Comparison of ENCODE assay signal across 20 cellular contexts in genomic region chr7:150641854-150642253, GRCh38. TPM values are rescaled to one million over a fixed set of nuclear protein-coding genes. Genes with fewer than 3 reads are reported as not detected.
DNase-seq lines count a peak whose midpoint lies in the region; ATAC-seq lines count a peak whose summit lies in the region.
"Had no signal": no experiment of that assay in that cellular context is flagged by ENCODE, and none has a peak within 500 bp of the region (broad histone marks: within the 10 kb centered on the region; RNA-seq: fewer than 3 reads in every experiment).

No MANE protein-coding gene starts in this region.

- peaks cover 42% of the 10 kb centered on the region for H3K4me1 Mint-ChIP-seq in activated CD4-positive, alpha-beta T cell treated with anti-CD3 and anti-CD28 coated beads for 36 hours
- H3K4me1 Mint-ChIP-seq in activated CD4-positive, alpha-beta T cell treated with anti-CD3 and anti-CD28 coated beads, Interleukin-2, amount 10 ng/mL, durations not matched to agents 7 days and 5 days: peaks cover 21% of the 10 kb centered on the region
- H3K4me1 Mint-ChIP-seq in CD8-positive, alpha-beta memory T cell: peaks cover 35 to 84% (median 75%) of the 10 kb centered on the region in 3 donors
- H3K4me1 Mint-ChIP-seq in activated T-helper 1 cell treated with anti-CD3 and anti-CD28 coated beads, Interleukin-12 subunit alpha, Interleukin-12 subunit beta, Interleukin-2, Interleukin-4 antibody, amounts not matched to agents 30 ng/mL and 10 ng/mL and 1 ng/mL, durations not matched to agents 14 hours and 24 hours and 36 hours (ENCODE audit: low read depth): peaks cover 34% of the 10 kb centered on the region
- H3K4me1 Mint-ChIP-seq: CD14-positive monocyte had no signal

- no peaks in the 10 kb centered on the region for H3K36me3 ChIP-seq in CD8-positive, alpha-beta memory T cell (ENCODE audit: insufficient read depth, low read length)
- H3K36me3 ChIP-seq: BLaER1 had no signal

- POLR2A ChIA-PET in activated CD4-positive, alpha-beta T cell treated with anti-CD3 and anti-CD28 coated beads for 36 hours (lab: Charles Lee): interaction anchor here (0.6 kb wide), 1 partner anchor 80 kb away, joined by 3 read pairs; no protein-coding TSS in a partner anchor
- POLR2A ChIA-PET in activated CD4-positive, alpha-beta T cell treated with anti-CD3 and anti-CD28 coated beads, Interleukin-2, amount 10 ng/mL, durations not matched to agents 7 days and 5 days (lab: Charles Lee): no interaction called here
- POLR2A ChIA-PET in CD8-positive, alpha-beta memory T cell (lab: Charles Lee): interaction anchor here (0.6 kb wide), 1 partner anchor 26 kb away, joined by 3 read pairs; no protein-coding TSS in a partner anchor

- H3K9me3 Mint-ChIP-seq in activated CD4-positive, alpha-beta T cell treated with anti-CD3 and anti-CD28 coated beads for 36 hours (ENCODE audit: low read depth): peaks cover 47% of the 10 kb centered on the region
- H3K9me3 Mint-ChIP-seq in activated CD4-positive, alpha-beta T cell treated with anti-CD3 and anti-CD28 coated beads, Interleukin-2, amount 10 ng/mL, durations not matched to agents 7 days and 5 days: peaks cover 71% of the 10 kb centered on the region
- H3K9me3 Mint-ChIP-seq in CD8-positive, alpha-beta memory T cell: peaks cover 16 to 29% (median 27%) of the 10 kb centered on the region in 5 donors
- peaks cover 58% of the 10 kb centered on the region for H3K9me3 Mint-ChIP-seq in activated T-helper 1 cell treated with anti-CD3 and anti-CD28 coated beads, Interleukin-12 subunit alpha, Interleukin-12 subunit beta, Interleukin-2, Interleukin-4 antibody, amounts not matched to agents 30 ng/mL and 10 ng/mL and 1 ng/mL, durations not matched to agents 14 hours and 24 hours and 36 hours

- DNase-seq in activated CD4-positive, alpha-beta T cell treated with anti-CD3 and anti-CD28 coated beads for 36 hours: no peak
- no peak for DNase-seq in activated CD4-positive, alpha-beta T cell treated with anti-CD3 and anti-CD28 coated beads, Interleukin-2, amount 10 ng/mL, durations not matched to agents 7 days and 5 days
- no peak for DNase-seq in CD8-positive, alpha-beta memory T cell
- DNase-seq in activated T-helper 1 cell treated with anti-CD3 and anti-CD28 coated beads, Interleukin-12 subunit alpha, Interleukin-12 subunit beta, Interleukin-2, Interleukin-4 antibody, amounts not matched to agents 30 ng/mL and 10 ng/mL and 1 ng/mL, durations not matched to agents 14 hours and 24 hours and 36 hours (ENCODE audit: low spot score): no peak
- no peak for DNase-seq in left lobe of liver (ENCODE audit: low spot score)
- DNase-seq: Caco-2, DMS153, DMS79, GF-D8, GM23248, HCEC 1CT had no signal

- no peak overlapping the region for H3K27ac ChIP-seq in CD8-positive, alpha-beta memory T cell (ENCODE audit: low read depth, low read length)
- H3K27ac ChIP-seq: 22Rv1, A549, BLaER1, GM23248, HL-60, KMS-11 had no signal

- H3K27me3 ChIP-seq in CD8-positive, alpha-beta memory T cell (ENCODE audit: insufficient read depth, low read length, poor library complexity, severe bottlenecking): no peaks in the 10 kb centered on the region
- H3K27me3 ChIP-seq: BLaER1 had no signal

- no peak overlapping the region for H3K4me3 Mint-ChIP-seq in activated CD4-positive, alpha-beta T cell treated with anti-CD3 and anti-CD28 coated beads for 36 hours
- no peak overlapping the region for H3K4me3 Mint-ChIP-seq in activated CD4-positive, alpha-beta T cell treated with anti-CD3 and anti-CD28 coated beads, Interleukin-2, amount 10 ng/mL, durations not matched to agents 7 days and 5 days
- peak overlapping the region in 1 of 7 donors; percentile 3 for H3K4me3 Mint-ChIP-seq in CD8-positive, alpha-beta memory T cell
- H3K4me3 Mint-ChIP-seq in activated T-helper 1 cell treated with anti-CD3 and anti-CD28 coated beads, Interleukin-12 subunit alpha, Interleukin-12 subunit beta, Interleukin-2, Interleukin-4 antibody, amounts not matched to agents 30 ng/mL and 10 ng/mL and 1 ng/mL, durations not matched to agents 14 hours and 24 hours and 36 hours: no peak overlapping the region
- H3K4me3 Mint-ChIP-seq: CD14-positive monocyte had no signal

- peaks cover 41% of the 10 kb centered on the region for H3K36me3 Mint-ChIP-seq in activated CD4-positive, alpha-beta T cell treated with anti-CD3 and anti-CD28 coated beads for 36 hours (ENCODE audit: low read depth)
- peaks cover 73% of the 10 kb centered on the region for H3K36me3 Mint-ChIP-seq in activated CD4-positive, alpha-beta T cell treated with anti-CD3 and anti-CD28 coated beads, Interleukin-2, amount 10 ng/mL, durations not matched to agents 7 days and 5 days (ENCODE audit: low read depth)
- H3K36me3 Mint-ChIP-seq in CD8-positive, alpha-beta memory T cell: peaks cover 5 to 55% (median 42%) of the 10 kb centered on the region in 3 donors
- peaks cover 32% of the 10 kb centered on the region for H3K36me3 Mint-ChIP-seq in activated T-helper 1 cell treated with anti-CD3 and anti-CD28 coated beads, Interleukin-12 subunit alpha, Interleukin-12 subunit beta, Interleukin-2, Interleukin-4 antibody, amounts not matched to agents 30 ng/mL and 10 ng/mL and 1 ng/mL, durations not matched to agents 14 hours and 24 hours and 36 hours (ENCODE audit: low read depth)

- H3K4me3 ChIP-seq in CD8-positive, alpha-beta memory T cell (ENCODE audit: low read length): no peak overlapping the region
- H3K4me3 ChIP-seq: A549, BLaER1, GM23248 had no signal

- CTCF ChIA-PET in activated CD4-positive, alpha-beta T cell treated with anti-CD3 and anti-CD28 coated beads for 36 hours (lab: Charles Lee): no interaction called here
- CTCF ChIA-PET in activated CD4-positive, alpha-beta T cell treated with anti-CD3 and anti-CD28 coated beads, Interleukin-2, amount 10 ng/mL, durations not matched to agents 7 days and 5 days (lab: Charles Lee): interaction anchor here (0.9 to 1.7 kb wide), 4 partner anchors 8 to 75 kb away, joined by 3 to 6 read pairs (median 3); partner anchors contain the start of gene GIMAP4
- CTCF ChIA-PET in CD8-positive, alpha-beta memory T cell (lab: Charles Lee): no interaction called here

- H3K4me1 ChIP-seq in CD8-positive, alpha-beta memory T cell (ENCODE audit: insufficient read depth, low read length): peaks cover 13% of the 10 kb centered on the region
- H3K4me1 ChIP-seq: A549, BLaER1, Caco-2 had no signal

- H3K27ac Mint-ChIP-seq in activated CD4-positive, alpha-beta T cell treated with anti-CD3 and anti-CD28 coated beads for 36 hours: no peak overlapping the region
- no peak overlapping the region for H3K27ac Mint-ChIP-seq in activated CD4-positive, alpha-beta T cell treated with anti-CD3 and anti-CD28 coated beads, Interleukin-2, amount 10 ng/mL, durations not matched to agents 7 days and 5 days
- peak overlapping the region in 5 of 8 donors; percentile 2 to 80 (median 16) for H3K27ac Mint-ChIP-seq in CD8-positive, alpha-beta memory T cell
- peak overlapping the region; percentile 26 for H3K27ac Mint-ChIP-seq in activated T-helper 1 cell treated with anti-CD3 and anti-CD28 coated beads, Interleukin-12 subunit alpha, Interleukin-12 subunit beta, Interleukin-2, Interleukin-4 antibody, amounts not matched to agents 30 ng/mL and 10 ng/mL and 1 ng/mL, durations not matched to agents 14 hours and 24 hours and 36 hours

- no peaks in the 10 kb centered on the region for H3K27me3 Mint-ChIP-seq in activated CD4-positive, alpha-beta T cell treated with anti-CD3 and anti-CD28 coated beads for 36 hours
- H3K27me3 Mint-ChIP-seq in activated CD4-positive, alpha-beta T cell treated with anti-CD3 and anti-CD28 coated beads, Interleukin-2, amount 10 ng/mL, durations not matched to agents 7 days and 5 days: peaks cover 2% of the 10 kb centered on the region
- H3K27me3 Mint-ChIP-seq in CD8-positive, alpha-beta memory T cell: no peaks in the 10 kb centered on the region
- no peaks in the 10 kb centered on the region for H3K27me3 Mint-ChIP-seq in activated T-helper 1 cell treated with anti-CD3 and anti-CD28 coated beads, Interleukin-12 subunit alpha, Interleukin-12 subunit beta, Interleukin-2, Interleukin-4 antibody, amounts not matched to agents 30 ng/mL and 10 ng/mL and 1 ng/mL, durations not matched to agents 14 hours and 24 hours and 36 hours (ENCODE audit: insufficient read depth)

- H3K9me3 ChIP-seq in CD8-positive, alpha-beta memory T cell (ENCODE audit: low read length): peaks cover 3% of the 10 kb centered on the region
- H3K9me3 ChIP-seq: Caco-2 had no signal

- intact Hi-C loops in activated CD4-positive, alpha-beta T cell treated with anti-CD3 and anti-CD28 coated beads for 36 hours (cut with DNase I, micrococcal nuclease): no loop called here
- intact Hi-C loops in activated T-helper 1 cell treated with anti-CD3 and anti-CD28 coated beads, Interleukin-12 subunit alpha, Interleukin-12 subunit beta, Interleukin-2, Interleukin-4 antibody, amounts not matched to agents 30 ng/mL and 10 ng/mL and 1 ng/mL, durations not matched to agents 14 hours and 24 hours and 36 hours (cut with micrococcal nuclease): no loop called here

- peak; percentile 55 for ATAC-seq in activated CD4-positive, alpha-beta T cell treated with anti-CD3 and anti-CD28 coated beads for 36 hours
- no peak for ATAC-seq in HG03460 (IDR thresholded peaks at IDR 0.05; ENCODE audit: unreplicated experiment)
- no peak for ATAC-seq in left lobe of liver
- ATAC-seq in GM21423 (IDR thresholded peaks at IDR 0.05; ENCODE audit: unreplicated experiment): no peak
- ATAC-seq: A549 had no signal

RNA-seq across cellular contexts. Expression of gene GIMAP6, which starts 9.7 kb away (rescaled TPM):
- total RNA-seq in activated CD4-positive, alpha-beta T cell treated with anti-CD3 and anti-CD28 coated beads for 36 hours: 10 to 100 TPM; 21.6 to 25.4 TPM
- 100 to 1,000 TPM; 105 to 109 TPM for total RNA-seq in activated CD4-positive, alpha-beta T cell treated with anti-CD3 and anti-CD28 coated beads, Interleukin-2, amount 10 ng/mL, durations not matched to agents 7 days and 5 days
- total RNA-seq in CD8-positive, alpha-beta memory T cell: 10 to 100 TPM; 44.9 to 45.8 TPM
- polyA plus RNA-seq in CD8-positive, alpha-beta memory T cell: 199 TPM
- 38.7 and 41.3 TPM in 2 replicates for total RNA-seq in activated T-helper 1 cell treated with anti-CD3 and anti-CD28 coated beads, Interleukin-12 subunit alpha, Interleukin-12 subunit beta, Interleukin-2, Interleukin-4 antibody, amounts not matched to agents 30 ng/mL and 10 ng/mL and 1 ng/mL, durations not matched to agents 14 hours and 24 hours and 36 hours
- 6.5 TPM for total RNA-seq in left lobe of liver
- total RNA-seq: Caco-2, GM23248 had no signal
- polyA plus RNA-seq: A549, AG04450, GM23248 had no signal

RNA-seq across cellular contexts. Expression of gene GIMAP2, which starts 43.7 kb away (rescaled TPM):
- total RNA-seq in activated CD4-positive, alpha-beta T cell treated with anti-CD3 and anti-CD28 coated beads for 36 hours: 10 to 100 TPM; 30.0 to 40.1 TPM
- 100 to 1,000 TPM in 1 of 2 experiments, 10 to 100 TPM in 1; 97.7 to 102 TPM for total RNA-seq in activated CD4-positive, alpha-beta T cell treated with anti-CD3 and anti-CD28 coated beads, Interleukin-2, amount 10 ng/mL, durations not matched to agents 7 days and 5 days
- total RNA-seq in CD8-positive, alpha-beta memory T cell: 10 to 100 TPM; 40.4 to 42.9 TPM
- polyA plus RNA-seq in CD8-positive, alpha-beta memory T cell: 88.0 TPM
- 24.7 and 29.7 TPM in 2 replicates for total RNA-seq in activated T-helper 1 cell treated with anti-CD3 and anti-CD28 coated beads, Interleukin-12 subunit alpha, Interleukin-12 subunit beta, Interleukin-2, Interleukin-4 antibody, amounts not matched to agents 30 ng/mL and 10 ng/mL and 1 ng/mL, durations not matched to agents 14 hours and 24 hours and 36 hours
- 5.3 TPM for total RNA-seq in left lobe of liver
- total RNA-seq: Caco-2, GM23248 had no signal

Comparison
In these comparisons a context has a peak if more than half of its experiments do, and no peak if none do; other contexts are left out.
1. H3K27ac Mint-ChIP-seq: peak in CD8-positive, alpha-beta memory T cell (5 of 8) and activated T-helper 1 cell treated with anti-CD3 and anti-CD28 coated beads, Interleukin-12 subunit alpha, Interleukin-12 subunit beta, Interleukin-2, Interleukin-4 antibody, amounts not matched to agents 30 ng/mL and 10 ng/mL and 1 ng/mL, durations not matched to agents 14 hours and 24 hours and 36 hours (single experiment); none in activated CD4-positive, alpha-beta T cell treated with anti-CD3 and anti-CD28 coated beads for 36 hours (single experiment) and activated CD4-positive, alpha-beta T cell treated with anti-CD3 and anti-CD28 coated beads, Interleukin-2, amount 10 ng/mL, durations not matched to agents 7 days and 5 days (single experiment).